In the genomic region with DNA sequence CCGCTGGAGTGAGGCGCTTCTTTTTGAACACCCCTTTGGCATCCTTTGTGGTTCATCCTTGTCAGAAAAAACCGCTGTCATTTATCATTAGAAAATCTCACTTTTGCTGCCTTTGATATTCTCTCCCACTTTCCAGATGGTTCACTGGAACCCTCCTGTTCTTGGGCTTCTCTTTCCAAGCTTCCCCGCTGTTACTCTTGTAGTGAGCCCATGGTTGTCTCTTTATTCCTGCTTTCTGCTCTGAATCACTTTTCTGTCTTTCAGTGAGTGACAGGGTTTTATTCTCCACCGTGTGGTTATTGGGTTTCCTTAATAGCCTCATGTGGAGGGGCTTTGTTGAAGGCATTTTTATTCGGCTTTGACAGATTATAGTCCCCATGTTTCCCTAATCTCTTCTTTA, we compare ENCODE assay signal across 28 cellular contexts.
"Had no signal": no experiment of that assay in that cellular context is flagged by ENCODE, and none has a peak within 500 bp of the region (broad histone marks: within the 10 kb centered on the region; RNA-seq: fewer than 3 reads in every experiment).

No MANE protein-coding gene starts in this region.

- ATAC-seq: activated CD4-positive, alpha-beta T cell treated with anti-CD3 and anti-CD28 coated beads for 36 hours; activated T-cell treated with anti-CD3 and anti-CD28 coated beads, Interleukin-2, amount 50 U/mL, for 72 hours; Panc1; SK-N-SH treated with all-trans-retinoic acid at 6 μM for 48 hours had no signal

- H3K27me3 ChIP-seq: adrenal gland, breast epithelium, SJSA1 had no signal

- H3K4me3 ChIP-seq: adrenal gland, breast epithelium, K562, SJSA1 had no signal

- H3K9me3 ChIP-seq: adrenal gland, breast epithelium, SJSA1 had no signal

- H3K4me1 ChIP-seq: adrenal gland, breast epithelium, SJSA1 had no signal

- H3K36me3 ChIP-seq: adrenal gland, breast epithelium, SJSA1 had no signal

- DNase-seq: activated CD4-positive, alpha-beta memory T cell treated with anti-CD3 and anti-CD28 coated beads, Interleukin-2, amount 10 ng/mL, durations not matched to agents 7 days and 5 days; activated CD4-positive, alpha-beta T cell treated with anti-CD3 and anti-CD28 coated beads for 36 hours; activated CD4-positive, alpha-beta T cell treated with anti-CD3 and anti-CD28 coated beads, Interleukin-2, amount 50 U/mL, for 1 hour; activated CD8-positive, alpha-beta memory T cell treated with anti-CD3 and anti-CD28 coated beads, Interleukin-2, amount 50 U/mL, for 4 hours; activated naive CD4-positive, alpha-beta T cell treated with anti-CD3 and anti-CD28 coated beads, Interleukin-2, amount 50 U/mL, for 16 hours; activated naive CD8-positive, alpha-beta T cell treated with anti-CD3 and anti-CD28 coated beads, Interleukin-2, amount 10 ng/mL, durations not matched to agents 7 days and 5 days; activated T-cell treated with anti-CD3 and anti-CD28 coated beads, Interleukin-2, amount 50 U/mL, for 72 hours; adrenal gland; anterior cingulate cortex; Karpas-422; MM.1S; NCI-H1105 treated with DMSO at 0.1 percent for 48 hours; NCI-H1436 treated with DMSO at 0.1 percent for 48 hours; NCI-H187; NCI-H2081; NCI-H510A treated with DMSO at 0.1 percent for 48 hours; NCI-H69; NK-92 treated with Interleukin-12 subunit alpha and Interleukin-12 subunit beta, amount 100 ng/mL, for 24 hours; Right ventricle myocardium superior; SW 1271; T-helper 9 cell had no signal

- H3K27ac ChIP-seq: adrenal gland, breast epithelium, RWPE1, SJSA1, VCaP had no signal
